ENCODE assay signal across 1 cellular context in the genomic region with DNA sequence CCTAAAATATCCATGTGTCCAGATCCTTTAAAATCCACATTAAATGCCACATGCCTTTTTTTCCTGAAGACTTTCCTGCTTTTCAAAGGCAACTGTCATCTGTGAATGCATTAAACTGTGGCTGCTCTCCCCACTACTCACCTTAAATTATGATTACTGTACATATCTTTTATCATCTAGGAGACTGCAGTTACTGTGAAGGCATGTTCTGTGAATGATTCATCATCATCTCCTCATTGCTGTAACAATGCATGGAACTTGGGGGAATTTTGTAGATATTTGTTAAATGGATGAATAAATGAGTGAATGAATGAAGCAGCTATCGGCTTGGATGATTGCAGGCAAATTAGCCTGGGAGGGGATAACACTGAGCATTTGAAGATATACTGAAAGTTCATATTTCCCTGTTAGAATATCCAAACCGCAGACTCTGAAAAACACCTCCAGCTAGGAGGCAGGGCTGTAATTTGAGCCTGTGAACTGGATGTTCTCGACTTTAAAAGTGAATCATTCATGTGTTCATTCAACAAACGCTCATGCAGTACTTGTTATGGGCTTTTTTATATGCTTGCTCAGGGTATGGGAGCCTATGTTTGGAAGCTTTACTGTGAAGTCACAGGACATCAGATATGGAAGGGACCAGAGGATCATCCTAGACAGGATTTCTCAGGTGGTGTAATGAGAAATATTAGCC.
TF ChIP-seq lines count a peak whose summit lies in the region.

No MANE protein-coding gene starts in this region.

TF ChIP-seq in GM23338, 12 proteins besides CTCF, POLR2A, EP300 and RAD21:
- TF ChIP-seq, protein P1, sequence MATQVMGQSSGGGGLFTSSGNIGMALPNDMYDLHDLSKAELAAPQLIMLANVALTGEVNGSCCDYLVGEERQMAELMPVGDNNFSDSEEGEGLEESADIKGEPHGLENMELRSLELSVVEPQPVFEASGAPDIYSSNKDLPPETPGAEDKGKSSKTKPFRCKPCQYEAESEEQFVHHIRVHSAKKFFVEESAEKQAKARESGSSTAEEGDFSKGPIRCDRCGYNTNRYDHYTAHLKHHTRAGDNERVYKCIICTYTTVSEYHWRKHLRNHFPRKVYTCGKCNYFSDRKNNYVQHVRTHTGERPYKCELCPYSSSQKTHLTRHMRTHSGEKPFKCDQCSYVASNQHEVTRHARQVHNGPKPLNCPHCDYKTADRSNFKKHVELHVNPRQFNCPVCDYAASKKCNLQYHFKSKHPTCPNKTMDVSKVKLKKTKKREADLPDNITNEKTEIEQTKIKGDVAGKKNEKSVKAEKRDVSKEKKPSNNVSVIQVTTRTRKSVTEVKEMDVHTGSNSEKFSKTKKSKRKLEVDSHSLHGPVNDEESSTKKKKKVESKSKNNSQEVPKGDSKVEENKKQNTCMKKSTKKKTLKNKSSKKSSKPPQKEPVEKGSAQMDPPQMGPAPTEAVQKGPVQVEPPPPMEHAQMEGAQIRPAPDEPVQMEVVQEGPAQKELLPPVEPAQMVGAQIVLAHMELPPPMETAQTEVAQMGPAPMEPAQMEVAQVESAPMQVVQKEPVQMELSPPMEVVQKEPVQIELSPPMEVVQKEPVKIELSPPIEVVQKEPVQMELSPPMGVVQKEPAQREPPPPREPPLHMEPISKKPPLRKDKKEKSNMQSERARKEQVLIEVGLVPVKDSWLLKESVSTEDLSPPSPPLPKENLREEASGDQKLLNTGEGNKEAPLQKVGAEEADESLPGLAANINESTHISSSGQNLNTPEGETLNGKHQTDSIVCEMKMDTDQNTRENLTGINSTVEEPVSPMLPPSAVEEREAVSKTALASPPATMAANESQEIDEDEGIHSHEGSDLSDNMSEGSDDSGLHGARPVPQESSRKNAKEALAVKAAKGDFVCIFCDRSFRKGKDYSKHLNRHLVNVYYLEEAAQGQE (IDR thresholded peaks at IDR 0.05; ENCODE audit: unreplicated experiment), result no peak
- TF ChIP-seq ZNF331 (CRISPR knock-in tag; IDR thresholded peaks at IDR 0.05; ENCODE audit: low read depth), result no peak
- TF ChIP-seq POLR2AphosphoS5 (IDR thresholded peaks at IDR 0.05; ENCODE audit: low read depth), result no peak
- TF ChIP-seq CREB1 (CRISPR knock-in tag; IDR thresholded peaks at IDR 0.05; ENCODE audit: low read depth), result no peak
- TF ChIP-seq EZH2phosphoT487 (IDR thresholded peaks at IDR 0.05; ENCODE audit: unreplicated experiment), result no peak
